9 cellular contexts compared by ENCODE assay signal in genomic region chr2:230986520-230987136, GRCh38. TPM values are rescaled to one million over a fixed set of nuclear protein-coding genes. Genes with fewer than 3 reads are reported as not detected.
DNase-seq lines count a peak whose midpoint lies in the region; ATAC-seq, FAIRE-seq and TF ChIP-seq lines count a peak whose summit lies in the region.
"Had no signal": no experiment of that assay in that cellular context is flagged by ENCODE, and none has a peak within 500 bp of the region (broad histone marks: within the 10 kb centered on the region; RNA-seq: fewer than 3 reads in every experiment).

No MANE protein-coding gene starts in this region.

- H3K27me3 Mint-ChIP-seq in T-helper 2 cell treated with Interferon-gamma antibody and Interleukin-4, amounts not matched to agents 5 μg/mL and 100 μg/mL, for 36 hours (ENCODE audit: low read depth), result peaks cover 32% of the 10 kb centered on the region
- H3K27me3 Mint-ChIP-seq in activated CD4-positive, alpha-beta memory T cell treated with anti-CD3 and anti-CD28 coated beads, Interleukin-2, amount 10 ng/mL, durations not matched to agents 7 days and 5 days, result peaks cover 34% of the 10 kb centered on the region

- WGBS in stomach, 5 donors, result 30 to 42% (median 31%) methylated on average over 15 of the region's 15 CpGs

- intact Hi-C loops in kidney (cut with DNase I), result loop anchor here (10.0 kb wide), 2 partner anchors 82 to 162 kb away; no protein-coding TSS in a partner anchor
- intact Hi-C loops in stomach (cut with DNase I; ENCODE audit: low total_unique reads), result loop anchor here (5.0 kb wide), 1 partner anchor 159 kb away; no protein-coding TSS in a partner anchor
- intact Hi-C loops in left lung (cut with DNase I), result loop anchor here in 1 of 2 donors (5.0 kb wide), 2 partner anchors 84 to 164 kb away; no protein-coding TSS in a partner anchor

- H3K9me3 ChIP-seq in kidney (ENCODE audit: control insufficient read depth in 1 of 2, low read length in 2 of 2), result no peaks in the 10 kb centered on the region
- H3K9me3 ChIP-seq in stomach, result peaks cover 0 to 3% (median 0%) of the 10 kb centered on the region in 4 donors
- no peaks in the 10 kb centered on the region for H3K9me3 ChIP-seq in left lung

- peak overlapping the region; percentile 61 for H3K4me3 Mint-ChIP-seq in T-helper 2 cell treated with Interferon-gamma antibody and Interleukin-4, amounts not matched to agents 5 μg/mL and 100 μg/mL, for 36 hours
- peak overlapping the region; percentile 42 for H3K4me3 Mint-ChIP-seq in activated CD4-positive, alpha-beta memory T cell treated with anti-CD3 and anti-CD28 coated beads, Interleukin-2, amount 10 ng/mL, durations not matched to agents 7 days and 5 days

- H3K4me1 ChIP-seq in kidney (ENCODE audit: control insufficient read depth in 1 of 2, insufficient read depth in 1 of 2, low read depth in 1 of 2, low read length in 2 of 2), result peaks cover 0 to 4% of the 10 kb centered on the region in 2 donors
- peaks cover 5 to 7% (median 6%) of the 10 kb centered on the region in 4 donors for H3K4me1 ChIP-seq in stomach
- peaks cover 0 to 3% of the 10 kb centered on the region in 2 donors for H3K4me1 ChIP-seq in left lung

- FAIRE-seq in kidney (lab: Jason Lieb, UNC), result no peak
- FAIRE-seq: A204.1 had no signal

- H3K27ac Mint-ChIP-seq in T-helper 2 cell treated with Interferon-gamma antibody and Interleukin-4, amounts not matched to agents 5 μg/mL and 100 μg/mL, for 36 hours, result no peak overlapping the region
- no peak overlapping the region for H3K27ac Mint-ChIP-seq in activated CD4-positive, alpha-beta memory T cell treated with anti-CD3 and anti-CD28 coated beads, Interleukin-2, amount 10 ng/mL, durations not matched to agents 7 days and 5 days

- no peak overlapping the region for H3K9ac ChIP-seq in kidney (ENCODE audit: low read length in 2 of 2)

- no peak for TF ChIP-seq POLR2A in stomach (IDR thresholded peaks at IDR 0.05)

- peaks cover 9 to 32% (median 11%) of the 10 kb centered on the region in 3 donors for H3K27me3 ChIP-seq in stomach
- peaks cover 15 to 35% of the 10 kb centered on the region in 2 donors for H3K27me3 ChIP-seq in left lung

- DNase-seq in T-helper 2 cell treated with Interferon-gamma antibody and Interleukin-4, amounts not matched to agents 5 μg/mL and 100 μg/mL, for 36 hours (ENCODE audit: low spot score), result no peak
- DNase-seq in T-helper 2 cell (no peak), kidney (no peak), stomach (no peak), left lung (no peak)
- no peak for DNase-seq in activated CD4-positive, alpha-beta memory T cell treated with anti-CD3 and anti-CD28 coated beads, Interleukin-2, amount 10 ng/mL, durations not matched to agents 7 days and 5 days

- CTCF ChIA-PET in activated CD4-positive, alpha-beta memory T cell treated with anti-CD3 and anti-CD28 coated beads, Interleukin-2, amount 10 ng/mL, durations not matched to agents 7 days and 5 days (lab: Charles Lee), result interaction anchor here (1.0 to 10.0 kb wide), 20 partner anchors 12 to 163 kb away, joined by 3 to 230 read pairs (median 5); partner anchors contain the start of gene GPR55

- H3K9me3 Mint-ChIP-seq in T-helper 2 cell treated with Interferon-gamma antibody and Interleukin-4, amounts not matched to agents 5 μg/mL and 100 μg/mL, for 36 hours, result no peaks in the 10 kb centered on the region
- H3K9me3 Mint-ChIP-seq in activated CD4-positive, alpha-beta memory T cell treated with anti-CD3 and anti-CD28 coated beads, Interleukin-2, amount 10 ng/mL, durations not matched to agents 7 days and 5 days, result no peaks in the 10 kb centered on the region

- POLR2A ChIA-PET in activated CD4-positive, alpha-beta memory T cell treated with anti-CD3 and anti-CD28 coated beads, Interleukin-2, amount 10 ng/mL, durations not matched to agents 7 days and 5 days (lab: Charles Lee), result interaction anchor here (0.6 to 6.0 kb wide), 9 partner anchors 12 to 163 kb away, joined by 3 to 69 read pairs (median 7); partner anchors contain the start of gene GPR55

- TF ChIP-seq CTCF in kidney (IDR thresholded peaks at IDR 0.05; ENCODE audit: borderline replicate concordance, extremely low read depth, insufficient read depth) (no peak), stomach (IDR thresholded peaks at IDR 0.05) (no peak), left lung (IDR thresholded peaks at IDR 0.05) (no peak)

- no peaks in the 10 kb centered on the region for H3K36me3 Mint-ChIP-seq in T-helper 2 cell treated with Interferon-gamma antibody and Interleukin-4, amounts not matched to agents 5 μg/mL and 100 μg/mL, for 36 hours (ENCODE audit: low read depth)
- peaks cover 3% of the 10 kb centered on the region for H3K36me3 Mint-ChIP-seq in activated CD4-positive, alpha-beta memory T cell treated with anti-CD3 and anti-CD28 coated beads, Interleukin-2, amount 10 ng/mL, durations not matched to agents 7 days and 5 days (ENCODE audit: low read depth)

- TF ChIP-seq EP300 in stomach (IDR thresholded peaks at IDR 0.05), result no peak

- ATAC-seq in left lung (no peak), GM19395 (IDR thresholded peaks at IDR 0.05; ENCODE audit: unreplicated experiment) (no peak), GM19023 (IDR thresholded peaks at IDR 0.05; ENCODE audit: unreplicated experiment) (no peak)

- no peak overlapping the region for H3K27ac ChIP-seq in kidney (ENCODE audit: low read depth in 2 of 2, low read length in 2 of 2)
- H3K27ac ChIP-seq in stomach, result no peak overlapping the region
- H3K27ac ChIP-seq in left lung, result no peak overlapping the region

- H3K4me3 ChIP-seq in kidney (ENCODE audit: low read length in 2 of 2) (peak overlapping the region; percentile 40 to 60), stomach (peak overlapping the region; percentile 35 to 57 (median 44)), left lung (peak overlapping the region in 1 of 2 donors; percentile 13)

- H3K36me3 ChIP-seq in kidney (ENCODE audit: control insufficient read depth in 1 of 2, insufficient read depth in 2 of 2, low read length in 2 of 2) (no peaks in the 10 kb centered on the region), stomach (no peaks in the 10 kb centered on the region), left lung (no peaks in the 10 kb centered on the region)

- H3K4me1 Mint-ChIP-seq in T-helper 2 cell treated with Interferon-gamma antibody and Interleukin-4, amounts not matched to agents 5 μg/mL and 100 μg/mL, for 36 hours (ENCODE audit: low read depth), result peaks cover 35% of the 10 kb centered on the region
- peaks cover 47% of the 10 kb centered on the region for H3K4me1 Mint-ChIP-seq in activated CD4-positive, alpha-beta memory T cell treated with anti-CD3 and anti-CD28 coated beads, Interleukin-2, amount 10 ng/mL, durations not matched to agents 7 days and 5 days

RNA-seq across cellular contexts. Expression of gene SPATA3, which starts 9.3 kb away (rescaled TPM):
- total RNA-seq in activated CD4-positive, alpha-beta memory T cell treated with anti-CD3 and anti-CD28 coated beads, Interleukin-2, amount 10 ng/mL, durations not matched to agents 7 days and 5 days, result under 1 TPM in 1 of 2 experiments, not detected in 1; 0.35 TPM
- total RNA-seq in kidney, result not detected
- not detected for polyA plus RNA-seq in kidney (ENCODE audit: insufficient read depth, low read depth, low replicate concordance)
- total RNA-seq in stomach, result not detected
- not detected for polyA plus RNA-seq in stomach
- total RNA-seq in left lung, result not detected

RNA-seq across cellular contexts. Expression of gene C2orf72, which starts 50.7 kb away (rescaled TPM):
- under 1 TPM; 0.35 to 0.98 TPM for total RNA-seq in activated CD4-positive, alpha-beta memory T cell treated with anti-CD3 and anti-CD28 coated beads, Interleukin-2, amount 10 ng/mL, durations not matched to agents 7 days and 5 days
- total RNA-seq in kidney (0.88 TPM), stomach (10 to 100 TPM in 1 of 5 donors, 1 to 10 TPM in 3, not detected in 1; 4.0 to 41.4 (median 7.2) TPM), left lung (1 to 10 TPM in 1 of 2 donors, under 1 TPM in 1; 0.67 to 1.1 TPM)
- polyA plus RNA-seq in kidney (ENCODE audit: insufficient read depth, low read depth, low replicate concordance) (2.6 TPM), stomach (1 to 10 TPM; 3.3 to 7.6 (median 7.3) TPM)
